In genomic region chr16:85084841-85085535, GRCh38 we compare ENCODE assay signal across 1 cellular context.
TF ChIP-seq lines count a peak whose summit lies in the region.

No MANE protein-coding gene starts in this region.

TF ChIP-seq in HepG2, 621 proteins besides CTCF, POLR2A, EP300 and RAD21 (continued from another document):
- TF ChIP-seq NFAT5 (CRISPR knock-in tag; IDR thresholded peaks at IDR 0.05), result no peak
